Comparison of ENCODE assay signal across 8 cellular contexts in genomic region chr22:41302016-41302767, GRCh38. TPM values are rescaled to one million over a fixed set of nuclear protein-coding genes. Genes with fewer than 3 reads are reported as not detected.
DNase-seq lines count a peak whose midpoint lies in the region; TF ChIP-seq lines count a peak whose summit lies in the region.

No MANE protein-coding gene starts in this region.

- CTCF ChIA-PET in Calu3 (lab: Charles Lee) = interaction anchor here (0.7 to 1.5 kb wide), 3 partner anchors 18 to 379 kb away, joined by 3 to 4 read pairs (median 3); no protein-coding TSS in a partner anchor

- intact Hi-C loops in Calu3 (cut with micrococcal nuclease; ENCODE audit: unreplicated experiment) = no loop called here

- H3K9me3 Mint-ChIP-seq in Calu3 (ENCODE audit: low read depth, unreplicated experiment) (no peaks in the 10 kb centered on the region), IgD-negative memory B cell (no peaks in the 10 kb centered on the region)

- H3K27ac Mint-ChIP-seq in Calu3 (ENCODE audit: unreplicated experiment) (peak overlapping the region; percentile 86), IgD-negative memory B cell (peak overlapping the region; percentile 41 to 80 (median 72))

- DNase-seq in Calu3 (no peak), astrocyte of the cerebellum (ENCODE audit: low read depth) (no peak), NK-92 (lab: John Stamatoyannopoulos, UW; ENCODE audit: unreplicated experiment) (no peak), NCI-H1694 (lab: John Stamatoyannopoulos, UW) (no peak), NOMO-1 treated with DMSO at 0.1 percent for 48 hours (lab: John Stamatoyannopoulos, UW; ENCODE audit: unreplicated experiment) (no peak)
- DNase-seq in stimulated activated CD8-positive, alpha-beta memory T cell treated with anti-CD3 and anti-CD28 coated beads, Interleukin-4, amount 100 ng/mL, for 48 hours = peak; percentile 30

- no peaks in the 10 kb centered on the region for H3K27me3 Mint-ChIP-seq in Calu3 (ENCODE audit: unreplicated experiment)
- H3K27me3 Mint-ChIP-seq in IgD-negative memory B cell = no peaks in the 10 kb centered on the region

- in situ Hi-C loops in astrocyte of the cerebellum (cut with HindIII; ENCODE audit: low sequenced_read_pairs) = no loop called here

- H3K9me3 ChIP-seq in iPS-18c (ENCODE audit: control insufficient read depth, insufficient read depth, low read length) = no peaks in the 10 kb centered on the region

- H3K4me3 Mint-ChIP-seq in Calu3 (ENCODE audit: low read depth, unreplicated experiment) = peak overlapping the region; percentile 66
- H3K4me3 Mint-ChIP-seq in IgD-negative memory B cell = peak overlapping the region; percentile 78 to 93 (median 88)

- H3K36me3 Mint-ChIP-seq in Calu3 (ENCODE audit: insufficient read depth, unreplicated experiment) = peaks cover 28% of the 10 kb centered on the region
- no peaks in the 10 kb centered on the region for H3K36me3 Mint-ChIP-seq in IgD-negative memory B cell

- H3K4me1 Mint-ChIP-seq in Calu3 (ENCODE audit: low read depth, unreplicated experiment) (peaks cover 29% of the 10 kb centered on the region), IgD-negative memory B cell (peaks cover 16 to 23% (median 19%) of the 10 kb centered on the region in 3 donors)

- peak overlapping the region; percentile 75 for H3K4me3 ChIP-seq in astrocyte of the cerebellum (ENCODE audit: low read depth, low read length)
- H3K4me3 ChIP-seq in iPS-18c (ENCODE audit: insufficient read depth, low read depth, low read length) = peak overlapping the region; percentile 81

- TF ChIP-seq CTCF in Calu3 (IDR thresholded peaks at IDR 0.05; ENCODE audit: unreplicated experiment) = no peak
- no peak for TF ChIP-seq CTCF in astrocyte of the cerebellum (IDR thresholded peaks at IDR 0.05; ENCODE audit: low read depth, low read length, missing control alignments)

- BruUV-seq in Calu3 (replicated peaks; lab: Mats Ljungman, UMichigan) = no TSS peak

RNA-seq across cellular contexts. Expression of gene ZC3H7B, which starts 0.9 kb away (rescaled TPM):
- 53.3 and 53.5 TPM in 2 replicates for total RNA-seq in Calu3 (2022)
- polyA plus RNA-seq in IgD-negative memory B cell = 1.4 TPM

RNA-seq across cellular contexts. Expression of gene RANGAP1, which starts 16.2 kb away (rescaled TPM):
- 189 and 194 TPM in 2 replicates for total RNA-seq in Calu3 (2022)
- polyA plus RNA-seq in IgD-negative memory B cell = 21.6 TPM
